ENCODE assay signal across 1 cellular context in genomic region chr21:38780879-38781278, GRCh38.
A peak's percentile ranks its signal among the peaks of the same experiment; 100 is the strongest.
TF ChIP-seq lines count a peak whose summit lies in the region.

No MANE protein-coding gene starts in this region.

TF ChIP-seq in GM12878, 131 proteins besides CTCF, POLR2A, EP300 and RAD21 (continued from another document):
- TF ChIP-seq, protein P1, sequence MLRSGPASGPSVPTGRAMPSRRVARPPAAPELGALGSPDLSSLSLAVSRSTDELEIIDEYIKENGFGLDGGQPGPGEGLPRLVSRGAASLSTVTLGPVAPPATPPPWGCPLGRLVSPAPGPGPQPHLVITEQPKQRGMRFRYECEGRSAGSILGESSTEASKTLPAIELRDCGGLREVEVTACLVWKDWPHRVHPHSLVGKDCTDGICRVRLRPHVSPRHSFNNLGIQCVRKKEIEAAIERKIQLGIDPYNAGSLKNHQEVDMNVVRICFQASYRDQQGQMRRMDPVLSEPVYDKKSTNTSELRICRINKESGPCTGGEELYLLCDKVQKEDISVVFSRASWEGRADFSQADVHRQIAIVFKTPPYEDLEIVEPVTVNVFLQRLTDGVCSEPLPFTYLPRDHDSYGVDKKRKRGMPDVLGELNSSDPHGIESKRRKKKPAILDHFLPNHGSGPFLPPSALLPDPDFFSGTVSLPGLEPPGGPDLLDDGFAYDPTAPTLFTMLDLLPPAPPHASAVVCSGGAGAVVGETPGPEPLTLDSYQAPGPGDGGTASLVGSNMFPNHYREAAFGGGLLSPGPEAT (IDR thresholded peaks at IDR 0.05; ENCODE audit: low read depth): peak; percentile 44; the same call in 1 of the 2 replicates
- TF ChIP-seq ATF2 (IDR thresholded peaks at IDR 0.05; ENCODE audit: low read length): 0 out of 2 replicates have a peak, but pooled peaks have one; percentile 15
- TF ChIP-seq MEF2A (IDR thresholded peaks at IDR 0.05; ENCODE audit: insufficient read depth, low read depth, low read length): peak; percentile 64
- no peak for TF ChIP-seq FOXK2 (IDR thresholded peaks at IDR 0.05)
- peak; percentile 64; the same call in 1 of the 2 replicates for TF ChIP-seq EED (IDR thresholded peaks at IDR 0.05; ENCODE audit: low read depth)
- no peak for TF ChIP-seq SIN3A (IDR thresholded peaks at IDR 0.05; ENCODE audit: low read depth, low read length)
- 0 out of 2 replicates have a peak, but pooled peaks have one; percentile 13 for TF ChIP-seq CREB1 (IDR thresholded peaks at IDR 0.05; ENCODE audit: low read depth)
- 0 out of 2 replicates have a peak, but pooled peaks have one; percentile 16 for TF ChIP-seq MTA2 (IDR thresholded peaks at IDR 0.05; ENCODE audit: low read depth)
- TF ChIP-seq CEBPB (IDR thresholded peaks at IDR 0.05; ENCODE audit: borderline replicate concordance in 1 of 2, low read depth in 2 of 2, low read length in 2 of 2): no peak
